Comparison of ENCODE assay signal across 1 cellular context in the genomic region with DNA sequence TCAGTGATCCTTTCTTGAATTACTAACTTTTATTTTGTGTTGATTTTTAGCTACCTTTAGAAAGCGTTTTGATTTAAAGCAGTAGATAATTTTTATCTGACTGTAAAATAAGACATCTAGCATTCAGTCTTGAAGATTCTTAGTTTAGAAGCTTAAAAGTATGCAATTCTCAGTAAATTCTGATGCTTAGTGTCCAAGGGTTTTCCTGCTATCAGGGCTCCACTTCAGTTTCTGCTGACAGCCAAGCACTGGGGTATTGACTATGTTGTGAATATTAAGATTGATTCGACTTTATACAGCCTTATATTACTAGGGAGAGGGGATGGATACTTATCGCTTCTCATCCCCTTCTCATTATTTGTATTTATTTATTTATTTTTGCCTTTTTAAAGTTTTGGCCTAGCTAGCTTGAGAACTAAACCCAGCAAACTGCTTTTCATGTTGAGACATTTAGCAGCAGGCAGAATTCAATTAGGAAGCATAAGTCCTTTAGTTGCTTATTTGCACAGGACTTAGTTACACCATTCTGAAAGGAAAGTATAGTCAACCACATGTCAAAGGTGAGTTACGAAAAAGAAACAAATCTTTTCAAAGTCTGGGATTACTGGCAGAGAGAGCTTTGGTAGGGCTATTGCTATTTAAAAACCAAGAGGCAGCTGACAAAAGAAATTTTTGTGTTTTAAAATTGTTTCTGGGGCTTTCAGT.
TF ChIP-seq lines count a peak whose summit lies in the region.

No MANE protein-coding gene starts in this region.

TF ChIP-seq in SK-N-SH treated with all-trans-retinoic acid at 6 μM for 48 hours, 23 proteins besides CTCF, POLR2A, EP300 and RAD21 (continued from another document):
- TF ChIP-seq, protein P1, sequence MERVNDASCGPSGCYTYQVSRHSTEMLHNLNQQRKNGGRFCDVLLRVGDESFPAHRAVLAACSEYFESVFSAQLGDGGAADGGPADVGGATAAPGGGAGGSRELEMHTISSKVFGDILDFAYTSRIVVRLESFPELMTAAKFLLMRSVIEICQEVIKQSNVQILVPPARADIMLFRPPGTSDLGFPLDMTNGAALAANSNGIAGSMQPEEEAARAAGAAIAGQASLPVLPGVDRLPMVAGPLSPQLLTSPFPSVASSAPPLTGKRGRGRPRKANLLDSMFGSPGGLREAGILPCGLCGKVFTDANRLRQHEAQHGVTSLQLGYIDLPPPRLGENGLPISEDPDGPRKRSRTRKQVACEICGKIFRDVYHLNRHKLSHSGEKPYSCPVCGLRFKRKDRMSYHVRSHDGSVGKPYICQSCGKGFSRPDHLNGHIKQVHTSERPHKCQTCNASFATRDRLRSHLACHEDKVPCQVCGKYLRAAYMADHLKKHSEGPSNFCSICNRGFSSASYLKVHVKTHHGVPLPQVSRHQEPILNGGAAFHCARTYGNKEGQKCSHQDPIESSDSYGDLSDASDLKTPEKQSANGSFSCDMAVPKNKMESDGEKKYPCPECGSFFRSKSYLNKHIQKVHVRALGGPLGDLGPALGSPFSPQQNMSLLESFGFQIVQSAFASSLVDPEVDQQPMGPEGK (CRISPR knock-in tag; IDR thresholded peaks at IDR 0.05; ENCODE audit: borderline replicate concordance), result no peak
- no peak for TF ChIP-seq ISL1 (CRISPR knock-in tag; IDR thresholded peaks at IDR 0.05)
- TF ChIP-seq ZC3H10 (CRISPR knock-in tag; IDR thresholded peaks at IDR 0.05), result no peak
- no peak for TF ChIP-seq GLIS3 (CRISPR knock-in tag; IDR thresholded peaks at IDR 0.05)
- TF ChIP-seq, protein P2, sequence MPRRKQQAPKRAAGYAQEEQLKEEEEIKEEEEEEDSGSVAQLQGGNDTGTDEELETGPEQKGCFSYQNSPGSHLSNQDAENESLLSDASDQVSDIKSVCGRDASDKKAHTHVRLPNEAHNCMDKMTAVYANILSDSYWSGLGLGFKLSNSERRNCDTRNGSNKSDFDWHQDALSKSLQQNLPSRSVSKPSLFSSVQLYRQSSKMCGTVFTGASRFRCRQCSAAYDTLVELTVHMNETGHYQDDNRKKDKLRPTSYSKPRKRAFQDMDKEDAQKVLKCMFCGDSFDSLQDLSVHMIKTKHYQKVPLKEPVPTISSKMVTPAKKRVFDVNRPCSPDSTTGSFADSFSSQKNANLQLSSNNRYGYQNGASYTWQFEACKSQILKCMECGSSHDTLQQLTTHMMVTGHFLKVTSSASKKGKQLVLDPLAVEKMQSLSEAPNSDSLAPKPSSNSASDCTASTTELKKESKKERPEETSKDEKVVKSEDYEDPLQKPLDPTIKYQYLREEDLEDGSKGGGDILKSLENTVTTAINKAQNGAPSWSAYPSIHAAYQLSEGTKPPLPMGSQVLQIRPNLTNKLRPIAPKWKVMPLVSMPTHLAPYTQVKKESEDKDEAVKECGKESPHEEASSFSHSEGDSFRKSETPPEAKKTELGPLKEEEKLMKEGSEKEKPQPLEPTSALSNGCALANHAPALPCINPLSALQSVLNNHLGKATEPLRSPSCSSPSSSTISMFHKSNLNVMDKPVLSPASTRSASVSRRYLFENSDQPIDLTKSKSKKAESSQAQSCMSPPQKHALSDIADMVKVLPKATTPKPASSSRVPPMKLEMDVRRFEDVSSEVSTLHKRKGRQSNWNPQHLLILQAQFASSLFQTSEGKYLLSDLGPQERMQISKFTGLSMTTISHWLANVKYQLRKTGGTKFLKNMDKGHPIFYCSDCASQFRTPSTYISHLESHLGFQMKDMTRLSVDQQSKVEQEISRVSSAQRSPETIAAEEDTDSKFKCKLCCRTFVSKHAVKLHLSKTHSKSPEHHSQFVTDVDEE (CRISPR knock-in tag; IDR thresholded peaks at IDR 0.05), result no peak
- no peak for TF ChIP-seq TCF4 (CRISPR knock-in tag; IDR thresholded peaks at IDR 0.05; ENCODE audit: borderline replicate concordance)
- TF ChIP-seq, protein P3, sequence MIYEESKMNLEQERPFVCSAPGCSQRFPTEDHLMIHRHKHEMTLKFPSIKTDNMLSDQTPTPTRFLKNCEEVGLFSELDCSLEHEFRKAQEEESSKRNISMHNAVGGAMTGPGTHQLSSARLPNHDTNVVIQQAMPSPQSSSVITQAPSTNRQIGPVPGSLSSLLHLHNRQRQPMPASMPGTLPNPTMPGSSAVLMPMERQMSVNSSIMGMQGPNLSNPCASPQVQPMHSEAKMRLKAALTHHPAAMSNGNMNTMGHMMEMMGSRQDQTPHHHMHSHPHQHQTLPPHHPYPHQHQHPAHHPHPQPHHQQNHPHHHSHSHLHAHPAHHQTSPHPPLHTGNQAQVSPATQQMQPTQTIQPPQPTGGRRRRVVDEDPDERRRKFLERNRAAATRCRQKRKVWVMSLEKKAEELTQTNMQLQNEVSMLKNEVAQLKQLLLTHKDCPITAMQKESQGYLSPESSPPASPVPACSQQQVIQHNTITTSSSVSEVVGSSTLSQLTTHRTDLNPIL (CRISPR knock-in tag; IDR thresholded peaks at IDR 0.05; ENCODE audit: low read depth), result no peak
